ENCODE assay signal across 19 cellular contexts in genomic region chr16:50717109-50717893, GRCh38. TPM values are rescaled to one million over a fixed set of nuclear protein-coding genes. Genes with fewer than 3 reads are reported as not detected.
"Had no signal": no experiment of that assay in that cellular context is flagged by ENCODE, and none has a peak within 500 bp of the region (broad histone marks: within the 10 kb centered on the region; RNA-seq: fewer than 3 reads in every experiment).

No MANE protein-coding gene starts in this region.

- H3K9me3 Mint-ChIP-seq: nephron had no signal

- H3K4me3 Mint-ChIP-seq: nephron had no signal

- H3K27me3 ChIP-seq: pancreas, thyroid gland had no signal

- H3K27ac ChIP-seq: heart right ventricle, pancreas, thyroid gland, WERI-Rb-1 had no signal

- DNase-seq: activated CD4-positive, alpha-beta T cell treated with anti-CD3 and anti-CD28 coated beads for 4 hours; activated gamma-delta T cell treated with Interleukin-2 at 50 U/mL for 16 hours; activated T-cell treated with anti-CD3 and anti-CD28 coated beads, Interleukin-2, amount 50 U/mL, for 1 hour; foreskin melanocyte; heart right ventricle; islet precursor cell; mucosa of descending colon; pancreas; stimulated activated CD4-positive, alpha-beta T cell treated with anti-CD3 and anti-CD28 coated beads, Interleukin-4, amount 100 ng/mL, for 1 hour; stimulated activated CD8-positive, alpha-beta memory T cell treated with anti-CD3 and anti-CD28 coated beads, Interleukin-4, amount 100 ng/mL, for 48 hours; thyroid gland; WERI-Rb-1 had no signal

- FAIRE-seq: astrocyte, colon, endothelial cell of umbilical vein, pancreas, urothelium cell line had no signal

- H3K27ac Mint-ChIP-seq: nephron had no signal

- H3K9me3 ChIP-seq: heart right ventricle, mucosa of descending colon, pancreas, thyroid gland had no signal

- H3K4me1 ChIP-seq: pancreas, thyroid gland had no signal

- ATAC-seq: heart right ventricle, left lobe of liver, mucosa of descending colon, pancreas had no signal

- H3K4me3 ChIP-seq: heart right ventricle, mucosa of descending colon, pancreas, thyroid gland had no signal

- H3K36me3 ChIP-seq: pancreas, thyroid gland, WERI-Rb-1 had no signal

RNA-seq across cellular contexts. Expression of gene NOD2, which starts 23.9 kb away (rescaled TPM):
- total RNA-seq: astrocyte had no signal

RNA-seq across cellular contexts. Expression of gene SNX20, which starts 36.2 kb away (rescaled TPM):
- total RNA-seq: astrocyte, endothelial cell of umbilical vein, renal cortical epithelial cell had no signal
- polyA plus RNA-seq: endothelial cell of umbilical vein had no signal
